9 cellular contexts compared by ENCODE assay signal in genomic region chr5:172868924-172869565, GRCh38. TPM values are rescaled to one million over a fixed set of nuclear protein-coding genes. Genes with fewer than 3 reads are reported as not detected.
DNase-seq lines count a peak whose midpoint lies in the region; ATAC-seq and TF ChIP-seq lines count a peak whose summit lies in the region.
"Had no signal": no experiment of that assay in that cellular context is flagged by ENCODE, and none has a peak within 500 bp of the region (broad histone marks: within the 10 kb centered on the region; RNA-seq: fewer than 3 reads in every experiment).

No MANE protein-coding gene starts in this region.

- ATAC-seq in right lobe of liver = peak; percentile 70 to 82 (median 77)
- no peak for ATAC-seq in HG03521 (IDR thresholded peaks at IDR 0.05; ENCODE audit: unreplicated experiment)

- no peaks in the 10 kb centered on the region for H3K9me3 ChIP-seq in right lobe of liver
- no peaks in the 10 kb centered on the region for H3K9me3 ChIP-seq in thymus (ENCODE audit: control insufficient read depth)

- TF ChIP-seq CTCF in right lobe of liver (IDR thresholded peaks at IDR 0.05) = peak in 3 of 4 donors; percentile 15 to 24 (median 22)

- H3K36me3 ChIP-seq in right lobe of liver (no peaks in the 10 kb centered on the region), thymus (ENCODE audit: control insufficient read depth, insufficient read depth) (peaks cover 28% of the 10 kb centered on the region)

- peak; percentile 43 for TF ChIP-seq POLR2A in right lobe of liver (IDR thresholded peaks at IDR 0.05)

- H3K27ac ChIP-seq in right lobe of liver (peak overlapping the region; percentile 72 to 93 (median 85)), thymus (ENCODE audit: low read depth) (peak overlapping the region; percentile 84)

- intact Hi-C loops in right lobe of liver (cut with DNase I) = no loop called here

- H3K4me3 ChIP-seq in right lobe of liver = no peak overlapping the region
- no peak overlapping the region for H3K4me3 ChIP-seq in thymus (ENCODE audit: low read length)

- no peak for TF ChIP-seq EP300 in Ishikawa (IDR thresholded peaks at IDR 0.05; ENCODE audit: borderline replicate concordance)

- H3K27me3 ChIP-seq in right lobe of liver (no peaks in the 10 kb centered on the region), thymus (ENCODE audit: control insufficient read depth, insufficient read depth) (no peaks in the 10 kb centered on the region)

- no peak; the same call in 1 of the 2 replicates for TF ChIP-seq RAD21 in Ishikawa (IDR thresholded peaks at IDR 0.05; ENCODE audit: low read depth)

- peaks cover 0 to 61% (median 35%) of the 10 kb centered on the region in 4 donors for H3K4me1 ChIP-seq in right lobe of liver
- H3K4me1 ChIP-seq in thymus (ENCODE audit: control insufficient read depth, insufficient read depth, low read length) = peaks cover 20% of the 10 kb centered on the region

- 15% methylated on average over 6 of the region's 10 CpGs for WGBS in right lobe of liver (ENCODE audit: insufficient coverage, low coverage, low lambda C conversion rate, missing lambda C conversion rate)
- 83% methylated on average over 10 of the region's 10 CpGs for WGBS in thymus

- DNase-seq in cerebellar nuclear complex (lab: John Stamatoyannopoulos, UW) (peak; percentile 8 to 57), right lobe of liver (peak; percentile 79 to 89 (median 81)), NCI-H146 treated with DMSO at 0.1 percent for 48 hours (lab: John Stamatoyannopoulos, UW; ENCODE audit: unreplicated experiment) (no peak)
- no peak for DNase-seq in activated CD4-positive, alpha-beta T cell treated with anti-CD3 and anti-CD28 coated beads for 4 hours
- DNase-seq in effector CD8-positive, alpha-beta T cell (lab: John Stamatoyannopoulos, UW) = no peak
- DNase-seq: KBM-7 had no signal

TF ChIP-seq in Ishikawa, 13 proteins besides CTCF, POLR2A, EP300 and RAD21:
- TF ChIP-seq TEAD4 (IDR thresholded peaks at IDR 0.05) (peak; percentile 28; the same call in 1 of the 2 replicates), NFIC (IDR thresholded peaks at IDR 0.05) (no peak), TCF12 (IDR thresholded peaks at IDR 0.05; ENCODE audit: low read depth) (no peak), CEBPB (IDR thresholded peaks at IDR 0.05) (0 out of 2 replicates have a peak, but pooled peaks have one; percentile 45)
TF ChIP-seq in Ishikawa: peak in this region for 2.

RNA-seq across cellular contexts. Expression of gene ERGIC1, which starts 35.0 kb away (rescaled TPM):
- total RNA-seq in right lobe of liver = 100 to 1,000 TPM; 103 to 264 (median 154) TPM
- polyA plus RNA-seq in thymus = 69.2 TPM

Comparison
In these comparisons a context has a peak if more than half of its experiments do, and no peak if none do; other contexts are left out.
1. DNase-seq: peak in cerebellar nuclear complex (2 of 2) and right lobe of liver (3 of 3); none in activated CD4-positive, alpha-beta T cell treated with anti-CD3 and anti-CD28 coated beads for 4 hours (0 of 2), NCI-H146 treated with DMSO at 0.1 percent for 48 hours (single experiment) and effector CD8-positive, alpha-beta T cell (single experiment).